Comparison of ENCODE assay signal across 8 cellular contexts in genomic region chr11:82586581-82586980, GRCh38.
"Had no signal": no experiment of that assay in that cellular context is flagged by ENCODE, and none has a peak within 500 bp of the region (broad histone marks: within the 10 kb centered on the region; RNA-seq: fewer than 3 reads in every experiment).

No MANE protein-coding gene starts in this region.

- H3K4me2 ChIP-seq: KMS-11 had no signal

- H3K4me3 Mint-ChIP-seq: H9, IgD-negative memory B cell had no signal

- H3K27me3 Mint-ChIP-seq: IgD-negative memory B cell had no signal

- H3K4me3 ChIP-seq: GM23248 had no signal

- H3K27ac Mint-ChIP-seq: H9, IgD-negative memory B cell had no signal

- DNase-seq: GM23248, H9, HCEC 1CT, KBM-7 had no signal

- H2AFZ ChIP-seq: GM23248 had no signal

- H3K36me3 Mint-ChIP-seq: IgD-negative memory B cell had no signal

- ATAC-seq: HepG2 had no signal

- H3K27ac ChIP-seq: GM23248, HL-60, KMS-11 had no signal

- H3K9me3 Mint-ChIP-seq: H9 had no signal

- H3K4me1 Mint-ChIP-seq: IgD-negative memory B cell had no signal
